ENCODE assay signal across 33 cellular contexts in genomic region chr21:44363278-44363677, GRCh38.
"Had no signal": no experiment of that assay in that cellular context is flagged by ENCODE, and none has a peak within 500 bp of the region (broad histone marks: within the 10 kb centered on the region; RNA-seq: fewer than 3 reads in every experiment).

No MANE protein-coding gene starts in this region.

- ATAC-seq: activated CD8-positive, alpha-beta T cell treated with anti-CD3 and anti-CD28 coated beads for 36 hours; activated naive CD4-positive, alpha-beta T cell treated with anti-CD3 and anti-CD28 coated beads, Interleukin-2, amount 50 U/mL, for 72 hours; activated T-cell treated with anti-CD3 and anti-CD28 coated beads, Interleukin-2, amount 50 U/mL, for 4 hours; activated T-cell treated with anti-CD3 and anti-CD28 coated beads, Interleukin-2, amount 50 U/mL, for 72 hours; activated T-helper 17 cell treated with anti-CD3 and anti-CD28 coated beads, Interleukin-2, amount 50 U/mL, for 72 hours; body of pancreas had no signal

- H3K27me3 ChIP-seq: adrenal gland, body of pancreas, brain microvascular endothelial cell had no signal

- H3K9me3 ChIP-seq: adrenal gland, body of pancreas had no signal

- H3K4me3 ChIP-seq: adrenal gland, body of pancreas, breast epithelium had no signal

- H3K27ac ChIP-seq: adrenal gland, body of pancreas, brain microvascular endothelial cell, breast epithelium, VCaP had no signal

- H3K4me1 ChIP-seq: adrenal gland, body of pancreas, breast epithelium had no signal

- FAIRE-seq: astrocyte, TTC549 had no signal

- DNase-seq: activated B cell treated with CpG ODN at 0.5 μM for 24 hours; activated CD4-positive, alpha-beta memory T cell treated with anti-CD3 and anti-CD28 coated beads for 36 hours; activated CD4-positive, alpha-beta T cell treated with anti-CD3 and anti-CD28 coated beads for 4 hours; activated CD4-positive, alpha-beta T cell treated with anti-CD3 and anti-CD28 coated beads, Interleukin-2, amount 10 ng/mL, durations not matched to agents 24 days and 14 days; activated CD4-positive, alpha-beta T cell treated with anti-CD3 and anti-CD28 coated beads, Interleukin-2, amount 50 U/mL, for 1 hour; activated CD4-positive, alpha-beta T cell treated with anti-CD3 and anti-CD28 coated beads, Interleukin-2, amount 50 U/mL, for 4 hours; activated CD4-positive, CD25-positive, alpha-beta regulatory T cell treated with anti-CD3 and anti-CD28 coated beads, Interleukin-2, amount 50 U/mL, for 72 hours; activated CD8-positive, alpha-beta memory T cell treated with anti-CD3 and anti-CD28 coated beads, Interleukin-2, amount 50 U/mL, for 4 hours; activated CD8-positive, alpha-beta T cell treated with anti-CD3 and anti-CD28 coated beads for 36 hours; activated effector memory CD4-positive, alpha-beta T cell treated with anti-CD3 and anti-CD28 coated beads, Interleukin-2, amount 50 U/mL, for 16 hours; activated gamma-delta T cell treated with Interleukin-2 at 50 U/mL for 16 hours; activated naive CD4-positive, alpha-beta T cell; activated naive CD4-positive, alpha-beta T cell treated with anti-CD3 and anti-CD28 coated beads for 36 hours; activated naive CD4-positive, alpha-beta T cell treated with anti-CD3 and anti-CD28 coated beads, Interleukin-2, amount 50 U/mL, for 16 hours; activated naive CD8-positive, alpha-beta T cell treated with anti-CD3 and anti-CD28 coated beads for 36 hours; activated T-cell treated with anti-CD3 and anti-CD28 coated beads for 4 hours; activated T-cell treated with anti-CD3 and anti-CD28 coated beads, Interleukin-2, amount 50 U/mL, for 1 hour; activated T-cell treated with anti-CD3 and anti-CD28 coated beads, Interleukin-2, amount 50 U/mL, for 4 hours; activated T-cell treated with anti-CD3 and anti-CD28 coated beads, Interleukin-2, amount 50 U/mL, for 72 hours; amniotic stem cell; body of pancreas; brain microvascular endothelial cell; central memory CD4-positive, alpha-beta T cell; T-helper 1 cell; T-helper 2 cell; T-helper 9 cell had no signal

- H3K36me3 ChIP-seq: adrenal gland, brain microvascular endothelial cell, breast epithelium had no signal
